ENCODE assay signal across 16 cellular contexts in genomic region chr1:47991698-47992097, GRCh38. TPM values are rescaled to one million over a fixed set of nuclear protein-coding genes. Genes with fewer than 3 reads are reported as not detected.
"Had no signal": no experiment of that assay in that cellular context is flagged by ENCODE, and none has a peak within 500 bp of the region (broad histone marks: within the 10 kb centered on the region; RNA-seq: fewer than 3 reads in every experiment).

No MANE protein-coding gene starts in this region.

- H3K27me3 ChIP-seq: ovary had no signal

- H3K4me3 Mint-ChIP-seq: activated CD4-positive, alpha-beta T cell treated with anti-CD3 and anti-CD28 coated beads, Interleukin-2, amount 10 ng/mL, durations not matched to agents 24 days and 14 days; activated CD8-positive, alpha-beta T cell treated with anti-CD3 and anti-CD28 coated beads for 36 hours; activated naive CD8-positive, alpha-beta T cell treated with anti-CD3 and anti-CD28 coated beads, Interleukin-2, amount 10 ng/mL, durations not matched to agents 7 days and 5 days; activated T-cell treated with anti-CD3 and anti-CD28 coated beads, Interleukin-2, amount 50 U/mL, for 24 hours; stimulated activated memory B cell treated with anti-CD40 and anti-IgM and Interleukin-4, amounts not matched to agents 10 μg/mL and 1 μg/mL and 100 μg/mL, for 72 hours had no signal

- H3K4me1 Mint-ChIP-seq: activated CD4-positive, alpha-beta T cell treated with anti-CD3 and anti-CD28 coated beads, Interleukin-2, amount 10 ng/mL, durations not matched to agents 24 days and 14 days; activated naive CD8-positive, alpha-beta T cell treated with anti-CD3 and anti-CD28 coated beads, Interleukin-2, amount 10 ng/mL, durations not matched to agents 7 days and 5 days had no signal

- H3K36me3 ChIP-seq: esophagus squamous epithelium, ovary, sigmoid colon had no signal

- H3K9me3 ChIP-seq: esophagus squamous epithelium, ovary, sigmoid colon had no signal

- ATAC-seq: activated CD8-positive, alpha-beta T cell treated with anti-CD3 and anti-CD28 coated beads for 36 hours; stimulated activated memory B cell treated with anti-CD40 and anti-IgM and Interleukin-4, amounts not matched to agents 10 μg/mL and 1 μg/mL and 100 μg/mL, for 72 hours had no signal

- H3K27ac ChIP-seq: ovary had no signal

- H3K9me3 Mint-ChIP-seq: activated CD4-positive, alpha-beta T cell treated with anti-CD3 and anti-CD28 coated beads, Interleukin-2, amount 10 ng/mL, durations not matched to agents 24 days and 14 days; activated CD8-positive, alpha-beta T cell treated with anti-CD3 and anti-CD28 coated beads for 36 hours; activated naive CD8-positive, alpha-beta T cell treated with anti-CD3 and anti-CD28 coated beads, Interleukin-2, amount 10 ng/mL, durations not matched to agents 7 days and 5 days; activated T-cell treated with anti-CD3 and anti-CD28 coated beads, Interleukin-2, amount 50 U/mL, for 24 hours; activated T-helper 2 cell treated with anti-CD3 and anti-CD28 coated beads, Interferon-gamma antibody, Interleukin-2, Interleukin-4, amounts not matched to agents 10 μg/mL and 5 μg/mL and 100 μg/mL, durations not matched to agents 14 hours and 24 hours and 36 hours; stimulated activated memory B cell treated with anti-CD40 and anti-IgM and Interleukin-4, amounts not matched to agents 10 μg/mL and 1 μg/mL and 100 μg/mL, for 72 hours had no signal

- H3K27ac Mint-ChIP-seq: activated CD4-positive, alpha-beta T cell treated with anti-CD3 and anti-CD28 coated beads, Interleukin-2, amount 10 ng/mL, durations not matched to agents 24 days and 14 days; activated CD8-positive, alpha-beta T cell treated with anti-CD3 and anti-CD28 coated beads for 36 hours; activated naive CD8-positive, alpha-beta T cell treated with anti-CD3 and anti-CD28 coated beads, Interleukin-2, amount 10 ng/mL, durations not matched to agents 7 days and 5 days; activated T-cell treated with anti-CD3 and anti-CD28 coated beads, Interleukin-2, amount 50 U/mL, for 24 hours; activated T-helper 2 cell treated with anti-CD3 and anti-CD28 coated beads, Interferon-gamma antibody, Interleukin-2, Interleukin-4, amounts not matched to agents 10 μg/mL and 5 μg/mL and 100 μg/mL, durations not matched to agents 14 hours and 24 hours and 36 hours; stimulated activated memory B cell treated with anti-CD40 and anti-IgM and Interleukin-4, amounts not matched to agents 10 μg/mL and 1 μg/mL and 100 μg/mL, for 72 hours had no signal

- H3K36me3 Mint-ChIP-seq: activated naive CD8-positive, alpha-beta T cell treated with anti-CD3 and anti-CD28 coated beads, Interleukin-2, amount 10 ng/mL, durations not matched to agents 7 days and 5 days; stimulated activated memory B cell treated with anti-CD40 and anti-IgM and Interleukin-4, amounts not matched to agents 10 μg/mL and 1 μg/mL and 100 μg/mL, for 72 hours had no signal

- DNase-seq: activated CD4-positive, alpha-beta T cell treated with anti-CD3 and anti-CD28 coated beads, Interleukin-2, amount 10 ng/mL, durations not matched to agents 24 days and 14 days; activated CD8-positive, alpha-beta T cell treated with anti-CD3 and anti-CD28 coated beads for 36 hours; activated naive CD4-positive, alpha-beta T cell treated with Interleukin-2 at 50 U/mL for 16 hours; activated naive CD8-positive, alpha-beta T cell treated with anti-CD3 and anti-CD28 coated beads, Interleukin-2, amount 10 ng/mL, durations not matched to agents 7 days and 5 days; activated T-cell treated with anti-CD3 and anti-CD28 coated beads, Interleukin-2, amount 50 U/mL, for 24 hours; effector CD8-positive, alpha-beta T cell; esophagus squamous epithelium; hypothalamus; ovary; sigmoid colon; stimulated activated CD4-positive, alpha-beta T cell treated with anti-CD3 and anti-CD28 coated beads, Interleukin-4, amount 100 ng/mL, for 4 hours had no signal

- H3K4me3 ChIP-seq: esophagus squamous epithelium, ovary, sigmoid colon had no signal

RNA-seq across cellular contexts. Expression of gene TRABD2B, which starts 5.5 kb away (rescaled TPM):
- total RNA-seq: activated CD4-positive, alpha-beta T cell treated with anti-CD3 and anti-CD28 coated beads, Interleukin-2, amount 10 ng/mL, durations not matched to agents 24 days and 14 days; activated CD8-positive, alpha-beta T cell treated with anti-CD3 and anti-CD28 coated beads for 36 hours; activated naive CD8-positive, alpha-beta T cell treated with anti-CD3 and anti-CD28 coated beads, Interleukin-2, amount 10 ng/mL, durations not matched to agents 7 days and 5 days; activated T-helper 2 cell treated with anti-CD3 and anti-CD28 coated beads, Interferon-gamma antibody, Interleukin-2, Interleukin-4, amounts not matched to agents 10 μg/mL and 5 μg/mL and 100 μg/mL, durations not matched to agents 14 hours and 24 hours and 36 hours; endothelial cell of umbilical vein; mononuclear cell; SK-MEL-5 had no signal
- polyA plus RNA-seq: endothelial cell of umbilical vein had no signal
